ENCODE assay signal across 2 cellular contexts in the genomic region with DNA sequence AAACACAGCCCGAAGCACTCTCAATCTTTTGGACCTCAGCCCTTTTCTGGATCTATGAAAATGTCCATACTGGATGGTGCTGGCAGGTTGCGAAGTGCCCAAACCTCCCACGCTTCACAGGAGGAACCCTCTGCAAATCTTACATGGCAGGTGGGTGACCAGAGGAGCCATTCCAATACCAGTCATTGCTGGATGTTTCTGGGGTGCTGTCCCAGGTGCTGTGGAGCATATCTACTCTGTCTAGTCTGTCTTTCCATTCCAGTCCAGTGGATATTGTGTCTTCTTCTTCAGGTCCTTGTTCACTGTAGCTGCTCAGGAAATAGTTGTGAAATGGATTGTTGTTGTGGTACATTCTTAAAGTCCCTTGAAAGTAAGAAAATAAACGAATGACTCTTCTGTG.
TF ChIP-seq lines count a peak whose summit lies in the region.

No MANE protein-coding gene starts in this region.

TF ChIP-seq in HepG2, 621 proteins besides CTCF, POLR2A, EP300 and RAD21:
- TF ChIP-seq KMT2B (CRISPR knock-in tag; IDR thresholded peaks at IDR 0.05) = no peak
- TF ChIP-seq, protein P1, sequence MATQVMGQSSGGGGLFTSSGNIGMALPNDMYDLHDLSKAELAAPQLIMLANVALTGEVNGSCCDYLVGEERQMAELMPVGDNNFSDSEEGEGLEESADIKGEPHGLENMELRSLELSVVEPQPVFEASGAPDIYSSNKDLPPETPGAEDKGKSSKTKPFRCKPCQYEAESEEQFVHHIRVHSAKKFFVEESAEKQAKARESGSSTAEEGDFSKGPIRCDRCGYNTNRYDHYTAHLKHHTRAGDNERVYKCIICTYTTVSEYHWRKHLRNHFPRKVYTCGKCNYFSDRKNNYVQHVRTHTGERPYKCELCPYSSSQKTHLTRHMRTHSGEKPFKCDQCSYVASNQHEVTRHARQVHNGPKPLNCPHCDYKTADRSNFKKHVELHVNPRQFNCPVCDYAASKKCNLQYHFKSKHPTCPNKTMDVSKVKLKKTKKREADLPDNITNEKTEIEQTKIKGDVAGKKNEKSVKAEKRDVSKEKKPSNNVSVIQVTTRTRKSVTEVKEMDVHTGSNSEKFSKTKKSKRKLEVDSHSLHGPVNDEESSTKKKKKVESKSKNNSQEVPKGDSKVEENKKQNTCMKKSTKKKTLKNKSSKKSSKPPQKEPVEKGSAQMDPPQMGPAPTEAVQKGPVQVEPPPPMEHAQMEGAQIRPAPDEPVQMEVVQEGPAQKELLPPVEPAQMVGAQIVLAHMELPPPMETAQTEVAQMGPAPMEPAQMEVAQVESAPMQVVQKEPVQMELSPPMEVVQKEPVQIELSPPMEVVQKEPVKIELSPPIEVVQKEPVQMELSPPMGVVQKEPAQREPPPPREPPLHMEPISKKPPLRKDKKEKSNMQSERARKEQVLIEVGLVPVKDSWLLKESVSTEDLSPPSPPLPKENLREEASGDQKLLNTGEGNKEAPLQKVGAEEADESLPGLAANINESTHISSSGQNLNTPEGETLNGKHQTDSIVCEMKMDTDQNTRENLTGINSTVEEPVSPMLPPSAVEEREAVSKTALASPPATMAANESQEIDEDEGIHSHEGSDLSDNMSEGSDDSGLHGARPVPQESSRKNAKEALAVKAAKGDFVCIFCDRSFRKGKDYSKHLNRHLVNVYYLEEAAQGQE (IDR thresholded peaks at IDR 0.05; ENCODE audit: borderline replicate concordance in 1 of 2, low read depth in 1 of 2, low read length in 2 of 2) = peak; percentile 3 to 82
- no peak for TF ChIP-seq IRF2 (CRISPR knock-in tag; IDR thresholded peaks at IDR 0.05)
- no peak for TF ChIP-seq ZNF282 (IDR thresholded peaks at IDR 0.05; ENCODE audit: partially characterized antibody)
- no peak for TF ChIP-seq ZNF496 (CRISPR knock-in tag; IDR thresholded peaks at IDR 0.05; ENCODE audit: insufficient replicate concordance)

TF ChIP-seq in H1, 55 proteins besides CTCF, POLR2A, EP300 and RAD21:
- TF ChIP-seq FOSL1 (IDR thresholded peaks at IDR 0.05; ENCODE audit: insufficient read depth, low read depth, low read length) (no peak), CHD2 (IDR thresholded peaks at IDR 0.05; ENCODE audit: low read length) (no peak), RBBP5 (IDR thresholded peaks at IDR 0.05; ENCODE audit: borderline replicate concordance, low read depth, low read length) (no peak), SIN3A (conservative IDR thresholded peaks at IDR 0.05 in 1 of 2, IDR thresholded peaks at IDR 0.05 in 1 of 2; ENCODE audit: low read depth in 1 of 2, low read length in 2 of 2) (no peak), TAF7 (optimal IDR thresholded peaks at IDR 0.05; ENCODE audit: borderline replicate concordance, low read depth, low read length) (no peak), TAF1 (IDR thresholded peaks at IDR 0.05; ENCODE audit: low read depth, low read length) (no peak), SUZ12 (IDR thresholded peaks at IDR 0.05; ENCODE audit: low read length) (no peak), ZNF274 (IDR thresholded peaks at IDR 0.05; ENCODE audit: borderline replicate concordance, extremely low read depth, low read length) (no peak)
- TF ChIP-seq, protein P2, sequence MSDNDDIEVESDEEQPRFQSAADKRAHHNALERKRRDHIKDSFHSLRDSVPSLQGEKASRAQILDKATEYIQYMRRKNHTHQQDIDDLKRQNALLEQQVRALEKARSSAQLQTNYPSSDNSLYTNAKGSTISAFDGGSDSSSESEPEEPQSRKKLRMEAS (IDR thresholded peaks at IDR 0.05) = no peak
- TF ChIP-seq, protein P3, sequence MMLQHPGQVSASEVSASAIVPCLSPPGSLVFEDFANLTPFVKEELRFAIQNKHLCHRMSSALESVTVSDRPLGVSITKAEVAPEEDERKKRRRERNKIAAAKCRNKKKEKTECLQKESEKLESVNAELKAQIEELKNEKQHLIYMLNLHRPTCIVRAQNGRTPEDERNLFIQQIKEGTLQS (IDR thresholded peaks at IDR 0.05; ENCODE audit: insufficient read depth, low read depth, low read length) = no peak
